ENCODE assay signal across 1 cellular context in genomic region chr19:56080669-56081401, GRCh38.
TF ChIP-seq lines count a peak whose summit lies in the region.

No MANE protein-coding gene starts in this region.

TF ChIP-seq in IMR-90, 13 proteins besides CTCF, POLR2A, EP300 and RAD21:
- TF ChIP-seq MAFK (IDR thresholded peaks at IDR 0.05; ENCODE audit: low read depth, low read length): no peak
- TF ChIP-seq SMC3 (IDR thresholded peaks at IDR 0.05; ENCODE audit: low read depth, low read length): peak; percentile 67
- peak; percentile 58; the same call in 1 of the 2 replicates for TF ChIP-seq MXI1 (IDR thresholded peaks at IDR 0.05; ENCODE audit: borderline replicate concordance, low read depth, low read length)
- TF ChIP-seq MAZ (IDR thresholded peaks at IDR 0.05; ENCODE audit: borderline replicate concordance, low read depth, low read length): peak; percentile 78; the same call in 1 of the 2 replicates
